17 cellular contexts compared by ENCODE assay signal in the genomic region with DNA sequence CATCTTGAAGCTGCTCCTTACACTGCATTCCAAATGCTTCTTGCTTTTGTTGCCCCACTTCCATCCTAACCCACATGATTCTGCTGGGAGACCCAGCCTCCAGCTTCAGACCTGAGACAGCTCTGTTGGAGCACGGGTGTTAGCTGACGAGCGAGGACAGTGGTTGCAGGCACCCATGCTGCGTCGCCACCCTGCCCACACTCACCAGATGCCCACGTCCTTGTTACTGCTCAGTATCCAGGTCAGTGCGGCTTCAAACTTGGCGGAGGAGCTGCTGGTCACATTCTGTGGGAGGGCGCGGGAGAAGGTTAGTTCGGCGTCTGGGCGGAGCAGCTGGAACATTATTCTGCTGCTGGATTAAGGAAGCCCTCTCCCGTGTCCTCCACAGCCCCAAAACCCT. TPM values are rescaled to one million over a fixed set of nuclear protein-coding genes. Genes with fewer than 3 reads are reported as not detected.
"Had no signal": no experiment of that assay in that cellular context is flagged by ENCODE, and none has a peak within 500 bp of the region (broad histone marks: within the 10 kb centered on the region; RNA-seq: fewer than 3 reads in every experiment).

No MANE protein-coding gene starts in this region.

- ATAC-seq: heart left ventricle; left lung; right cardiac atrium; stimulated activated effector memory CD8-positive, alpha-beta T cell treated with anti-CD3 and anti-CD28 coated beads, Interleukin-12 subunit alpha, Interleukin-12 subunit beta, amount 100 ng/mL, for 72 hours had no signal

- H3K4me3 ChIP-seq: esophagus muscularis mucosa, heart left ventricle, left lung, tibial artery, uterus had no signal

- H3K27me3 ChIP-seq: esophagus muscularis mucosa, heart left ventricle, left lung, neutrophil, tibial artery, uterus had no signal

- H3K27ac ChIP-seq: esophagus muscularis mucosa, left lung, neutrophil, tibial artery, uterus had no signal

- H3K9me3 ChIP-seq: esophagus muscularis mucosa, heart left ventricle, left lung, neutrophil, tibial artery, uterus had no signal

- H3K36me3 ChIP-seq: uterus had no signal

- H3K4me1 ChIP-seq: uterus had no signal

- DNase-seq: activated CD4-positive, alpha-beta memory T cell treated with anti-CD3 and anti-CD28 coated beads, Interleukin-2, amount 10 ng/mL, durations not matched to agents 7 days and 5 days; activated CD4-positive, alpha-beta T cell treated with anti-CD3 and anti-CD28 coated beads for 1 hour; activated gamma-delta T cell; activated T-cell treated with anti-CD3 and anti-CD28 coated beads, Interleukin-2, amount 50 U/mL, for 48 hours; amygdala; foreskin fibroblast; islet precursor cell; small intestine; T-helper 2 cell; tibial artery; uterus had no signal

RNA-seq across cellular contexts. Expression of gene MLN, which starts 23.9 kb away (rescaled TPM):
- polyA plus RNA-seq: heart left ventricle, right cardiac atrium had no signal
